Comparison of ENCODE assay signal across 10 cellular contexts in genomic region chr20:5848711-5849505, GRCh38.
DNase-seq lines count a peak whose midpoint lies in the region; ATAC-seq and TF ChIP-seq lines count a peak whose summit lies in the region.
"Had no signal": no experiment of that assay in that cellular context is flagged by ENCODE, and none has a peak within 500 bp of the region (broad histone marks: within the 10 kb centered on the region; RNA-seq: fewer than 3 reads in every experiment).

No MANE protein-coding gene starts in this region.

- peak overlapping the region; percentile 54 for H3K4me2 ChIP-seq in Loucy (ENCODE audit: low read depth, low read length, poor library complexity, severe bottlenecking)
- H3K4me2 ChIP-seq in H9 (ENCODE audit: insufficient read depth, insufficient read length, low read length): no peak overlapping the region

- H3K56ac ChIP-seq in H9 (ENCODE audit: insufficient read length, low read depth, low read length): no peak overlapping the region

- H2BK12ac ChIP-seq in H9 (ENCODE audit: insufficient read length, low read depth, low read length): no peak overlapping the region

- H4K91ac ChIP-seq in H9 (ENCODE audit: insufficient read length, low read depth, low read length): no peak overlapping the region

- H3K4me3 Mint-ChIP-seq in brain (no peak overlapping the region), H9 (no peak overlapping the region)
- H3K4me3 Mint-ChIP-seq in activated CD8-positive, alpha-beta memory T cell treated with anti-CD3 and anti-CD28 coated beads, Interleukin-2, amount 10 ng/mL, durations not matched to agents 7 days and 5 days: no peak overlapping the region

- H4K8ac ChIP-seq in H9 (replicated peaks; ENCODE audit: insufficient read length, low read depth, low read length): no peak overlapping the region

- H3K4me3 ChIP-seq in Loucy (ENCODE audit: low read length, poor library complexity, severe bottlenecking) (peak overlapping the region; percentile 32), left lung (no peak overlapping the region), upper lobe of left lung (no peak overlapping the region)
- H3K4me3 ChIP-seq: esophagus squamous epithelium had no signal

- no peak for TF ChIP-seq POLR2A in upper lobe of left lung (IDR thresholded peaks at IDR 0.05)

- peaks cover 25% of the 10 kb centered on the region for H3K4me1 ChIP-seq in Loucy (ENCODE audit: insufficient read depth, low read length, poor library complexity, severe bottlenecking)
- H3K4me1 ChIP-seq in left lung: peaks cover 0 to 5% of the 10 kb centered on the region in 2 donors
- H3K4me1 ChIP-seq in upper lobe of left lung: peaks cover 0 to 12% (median 5%) of the 10 kb centered on the region in 4 donors
- H3K4me1 ChIP-seq in H9 (ENCODE audit: insufficient read depth, low read length): no peaks in the 10 kb centered on the region

- no peak overlapping the region for H2BK20ac ChIP-seq in H9 (ENCODE audit: low read depth, low read length, poor library complexity, severe bottlenecking)

- H3K27me3 ChIP-seq in Loucy (ENCODE audit: insufficient read depth, low read length, poor library complexity, severe bottlenecking) (no peaks in the 10 kb centered on the region), left lung (no peaks in the 10 kb centered on the region), upper lobe of left lung (no peaks in the 10 kb centered on the region), H9 (ENCODE audit: insufficient read depth, low read length) (no peaks in the 10 kb centered on the region)
- H3K27me3 ChIP-seq: esophagus squamous epithelium had no signal

- H3T11ph ChIP-seq in H9 (ENCODE audit: low read length): no peak overlapping the region

- no peak overlapping the region for H3K4ac ChIP-seq in H9 (ENCODE audit: low read depth, low read length)

- no peak overlapping the region for H3K23ac ChIP-seq in H9 (ENCODE audit: insufficient read length, low read depth, low read length)

- H3K36me3 ChIP-seq in Loucy (ENCODE audit: insufficient read depth, low read length): no peaks in the 10 kb centered on the region
- no peaks in the 10 kb centered on the region for H3K36me3 ChIP-seq in left lung
- no peaks in the 10 kb centered on the region for H3K36me3 ChIP-seq in upper lobe of left lung
- H3K36me3 ChIP-seq: esophagus squamous epithelium had no signal

- H2AFZ ChIP-seq in Loucy (ENCODE audit: low read length) (no peak overlapping the region), H9 (ENCODE audit: low read length) (no peak overlapping the region)

- H2BK120ac ChIP-seq in H9 (ENCODE audit: low read depth, low read length, poor library complexity, severe bottlenecking): no peak overlapping the region

- H3K27me3 Mint-ChIP-seq in brain (peaks cover 3% of the 10 kb centered on the region), H9 (ENCODE audit: low read depth) (no peaks in the 10 kb centered on the region)
- peaks cover 5% of the 10 kb centered on the region for H3K27me3 Mint-ChIP-seq in activated CD8-positive, alpha-beta memory T cell treated with anti-CD3 and anti-CD28 coated beads, Interleukin-2, amount 10 ng/mL, durations not matched to agents 7 days and 5 days

- no peak overlapping the region for H3K27ac ChIP-seq in left lung
- H3K27ac ChIP-seq in upper lobe of left lung: no peak overlapping the region
- no peak overlapping the region for H3K27ac ChIP-seq in H9 (ENCODE audit: insufficient read length, low read depth, low read length)
- H3K27ac ChIP-seq: esophagus squamous epithelium had no signal

- peaks cover 34% of the 10 kb centered on the region for H3K4me1 Mint-ChIP-seq in brain
- H3K4me1 Mint-ChIP-seq in H9: peaks cover 8 to 12% of the 10 kb centered on the region in 2 experiments
- H3K4me1 Mint-ChIP-seq in activated CD8-positive, alpha-beta memory T cell treated with anti-CD3 and anti-CD28 coated beads, Interleukin-2, amount 10 ng/mL, durations not matched to agents 7 days and 5 days: peaks cover 29% of the 10 kb centered on the region

- no peak overlapping the region for H2AK5ac ChIP-seq in H9 (ENCODE audit: insufficient read length, low read length)

- no peaks in the 10 kb centered on the region; the same call in 1 of the 2 replicates for H3F3A ChIP-seq in Loucy (ENCODE audit: low read depth)

- H3K9ac ChIP-seq in Loucy (ENCODE audit: low read depth, low read length, poor library complexity, severe bottlenecking): no peak overlapping the region
- H3K9ac ChIP-seq in H9 (ENCODE audit: extremely low read depth, insufficient read length, low read length): no peak overlapping the region

- no peak for TF ChIP-seq EP300 in upper lobe of left lung (IDR thresholded peaks at IDR 0.05)

- ATAC-seq in left lung (peak; percentile 24), upper lobe of left lung (ENCODE audit: low FRiP score in 2 of 2) (no peak)
- ATAC-seq in activated CD8-positive, alpha-beta memory T cell treated with anti-CD3 and anti-CD28 coated beads, Interleukin-2, amount 10 ng/mL, durations not matched to agents 7 days and 5 days: no peak

- H3K9me3 Mint-ChIP-seq in brain (peaks cover 0 to 2% (median 0%) of the 10 kb centered on the region in 5 experiments), H9 (no peaks in the 10 kb centered on the region)
- no peaks in the 10 kb centered on the region for H3K9me3 Mint-ChIP-seq in activated CD8-positive, alpha-beta memory T cell treated with anti-CD3 and anti-CD28 coated beads, Interleukin-2, amount 10 ng/mL, durations not matched to agents 7 days and 5 days (ENCODE audit: low read depth)

- H3K36me3 Mint-ChIP-seq in brain: peaks cover 4% of the 10 kb centered on the region
- H3K36me3 Mint-ChIP-seq in H9 (ENCODE audit: insufficient read depth in 1 of 3, low read depth in 3 of 3): no peaks in the 10 kb centered on the region; a peak in 1 of 7 replicates
- H3K36me3 Mint-ChIP-seq in activated CD8-positive, alpha-beta memory T cell treated with anti-CD3 and anti-CD28 coated beads, Interleukin-2, amount 10 ng/mL, durations not matched to agents 7 days and 5 days: peaks cover 2% of the 10 kb centered on the region

- H4K5ac ChIP-seq in H9 (ENCODE audit: insufficient read length, low read depth, low read length): no peak overlapping the region

- no peak overlapping the region for H3K14ac ChIP-seq in H9 (ENCODE audit: insufficient read depth, low read length)

- CTCF ChIA-PET in activated CD8-positive, alpha-beta memory T cell treated with anti-CD3 and anti-CD28 coated beads, Interleukin-2, amount 10 ng/mL, durations not matched to agents 7 days and 5 days (lab: Charles Lee): no interaction called here

- no peak overlapping the region for H3K18ac ChIP-seq in H9 (ENCODE audit: insufficient read length, low read depth, low read length)

- no peaks in the 10 kb centered on the region for H3K79me1 ChIP-seq in H9 (ENCODE audit: insufficient read depth, low read depth, low read length, poor library complexity, severe bottlenecking)

- DNase-seq in DMS53 (lab: John Stamatoyannopoulos, UW): peak; percentile 75
- no peak for DNase-seq in left lung
- DNase-seq in upper lobe of left lung: no peak
- no peak for DNase-seq in H9
- DNase-seq in activated CD8-positive, alpha-beta memory T cell treated with anti-CD3 and anti-CD28 coated beads, Interleukin-2, amount 10 ng/mL, durations not matched to agents 7 days and 5 days: no peak
- DNase-seq in amygdala (lab: John Stamatoyannopoulos, UW): no peak
- DNase-seq: esophagus squamous epithelium, OCI-M1 had no signal

- H2BK5ac ChIP-seq in H9 (ENCODE audit: insufficient read length, low read length): no peak overlapping the region

- H3K79me2 ChIP-seq in Loucy (ENCODE audit: insufficient read depth, low read length) (no peaks in the 10 kb centered on the region), H9 (ENCODE audit: insufficient read depth, low read length) (no peaks in the 10 kb centered on the region)

- no peaks in the 10 kb centered on the region for H3K9me3 ChIP-seq in Loucy (ENCODE audit: insufficient read depth, low read depth, low read length)
- H3K9me3 ChIP-seq in left lung: no peaks in the 10 kb centered on the region
- no peaks in the 10 kb centered on the region for H3K9me3 ChIP-seq in upper lobe of left lung
- no peaks in the 10 kb centered on the region for H3K9me3 ChIP-seq in H9 (ENCODE audit: control insufficient read depth, low read depth, low read length)
- H3K9me3 ChIP-seq: esophagus squamous epithelium had no signal

- no peaks in the 10 kb centered on the region for H3K23me2 ChIP-seq in H9 (ENCODE audit: insufficient read length, low read depth, low read length, poor library complexity, severe bottlenecking)

- no peaks in the 10 kb centered on the region for H3K9me2 ChIP-seq in Loucy (replicated peaks; ENCODE audit: low read depth, low read length)

- intact Hi-C loops in left lung (cut with DNase I): no loop called here

- TF ChIP-seq CTCF in Loucy (conservative IDR thresholded peaks at IDR 0.05; ENCODE audit: low read length) (no peak), brain (conservative IDR thresholded peaks at IDR 0.05) (no peak), left lung (IDR thresholded peaks at IDR 0.05) (no peak), upper lobe of left lung (IDR thresholded peaks at IDR 0.05) (no peak), H9 (conservative IDR thresholded peaks at IDR 0.05) (no peak)

- H3K27ac Mint-ChIP-seq in brain: peak overlapping the region in 3 of 5 experiments; percentile 60 to 70 (median 63)
- 0 out of 7 replicates have a peak overlapping the region, but pooled peaks of 1 of the 3 experiments have one; percentile 60 for H3K27ac Mint-ChIP-seq in H9
- H3K27ac Mint-ChIP-seq in activated CD8-positive, alpha-beta memory T cell treated with anti-CD3 and anti-CD28 coated beads, Interleukin-2, amount 10 ng/mL, durations not matched to agents 7 days and 5 days: no peak overlapping the region

- H4K20me1 ChIP-seq in Loucy (ENCODE audit: insufficient read depth, low read length, poor library complexity, severe bottlenecking) (peaks cover 3% of the 10 kb centered on the region), H9 (ENCODE audit: control insufficient read depth, insufficient read depth, insufficient read length) (no peaks in the 10 kb centered on the region)

- H2BK15ac ChIP-seq in H9 (ENCODE audit: low read depth, low read length): no peak overlapping the region

- whole genome bisulfite sequencing in upper lobe of left lung, 2 donors: 61 to 67% methylated on average over 11 of the region's 11 CpGs
- WGBS in H9 (ENCODE audit: extremely low coverage, insufficient read length, low lambda C conversion rate): no CpG with 5 or more reads among the region's 11 CpGs
